ENCODE assay signal across 8 cellular contexts in the genomic region with DNA sequence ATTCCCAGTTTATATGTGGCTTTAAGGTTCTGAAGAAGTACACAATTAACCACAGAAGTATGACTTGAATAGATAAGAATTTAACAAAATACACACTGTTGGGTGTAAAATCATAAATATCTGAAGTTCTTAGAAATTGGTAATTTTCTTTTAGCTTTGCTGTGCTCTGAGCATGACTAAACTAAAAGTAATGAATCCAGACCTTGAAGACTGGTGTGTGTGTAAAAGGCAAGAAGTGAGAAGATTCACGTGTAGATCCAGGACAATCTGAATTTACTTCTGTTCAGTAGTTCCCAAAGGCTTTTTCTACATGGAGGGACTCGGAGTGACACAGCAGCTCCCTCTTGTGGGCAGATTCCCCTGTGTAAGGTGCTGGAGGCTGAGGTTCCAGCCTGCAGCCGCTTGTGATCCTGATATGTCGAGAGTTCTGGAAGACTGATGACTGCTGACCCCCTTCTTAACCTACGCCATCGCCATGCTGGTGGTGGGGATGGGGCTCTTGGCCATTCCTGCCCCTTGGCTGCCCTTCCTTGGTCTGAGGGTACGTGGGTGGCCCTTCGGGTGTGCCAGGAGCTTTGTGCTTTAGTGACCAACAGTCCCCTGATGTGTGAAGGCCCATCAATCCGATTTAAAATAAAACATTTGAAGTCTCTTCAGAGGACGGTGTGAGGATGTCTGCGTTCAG.
DNase-seq lines count a peak whose midpoint lies in the region; ATAC-seq and TF ChIP-seq lines count a peak whose summit lies in the region.

No MANE protein-coding gene starts in this region.

- TF ChIP-seq CTCF in SK-N-SH (IDR thresholded peaks at IDR 0.05), result peak; percentile 91
- peak; percentile 90 for TF ChIP-seq CTCF in psoas muscle (IDR thresholded peaks at IDR 0.05)

- 37% methylated on average over 9 of the region's 11 CpGs for WGBS in SK-N-SH (ENCODE audit: low lambda C conversion rate)
- WGBS in psoas muscle, 3 donors, result 29 to 40% (median 33%) methylated on average over 11 of the region's 11 CpGs

- intact Hi-C loops in cardiac septum (cut with DNase I) (loop anchor here (1.0 to 5.0 kb wide), 2 partner anchors 188 to 245 kb away; no protein-coding TSS in a partner anchor), psoas muscle (cut with DNase I) (loop anchor here (2.0 to 10.0 kb wide), 5 partner anchors 188 to 802 kb away; a partner anchor contains a TSS)

- H3K9me3 ChIP-seq in MG63, result no peaks in the 10 kb centered on the region
- H3K9me3 ChIP-seq in SK-N-SH, result no peaks in the 10 kb centered on the region
- H3K9me3 ChIP-seq in psoas muscle, result no peaks in the 10 kb centered on the region

- H4K20me1 ChIP-seq in SK-N-SH (ENCODE audit: insufficient read depth), result no peaks in the 10 kb centered on the region

- ATAC-seq in psoas muscle, result peak; percentile 54 to 68 (median 58)
- ATAC-seq in GM19452 (IDR thresholded peaks at IDR 0.05; ENCODE audit: unreplicated experiment), result no peak
- no peak for ATAC-seq in GM21381 (IDR thresholded peaks at IDR 0.05; ENCODE audit: unreplicated experiment)

- TF ChIP-seq RAD21 in SK-N-SH (IDR thresholded peaks at IDR 0.05; ENCODE audit: low read length), result peak; percentile 86

- H3K79me2 ChIP-seq in SK-N-SH (ENCODE audit: insufficient read depth), result no peaks in the 10 kb centered on the region

- H3K36me3 ChIP-seq in MG63 (no peaks in the 10 kb centered on the region), SK-N-SH (replicated peaks in 1 of 2; ENCODE audit: control insufficient read depth in 1 of 2, insufficient read depth in 2 of 2, low read length in 1 of 2) (no peaks in the 10 kb centered on the region), psoas muscle (ENCODE audit: insufficient read depth in 1 of 2, low read depth in 1 of 2) (no peaks in the 10 kb centered on the region)

- H3K27ac ChIP-seq in SK-N-SH (ENCODE audit: low read depth in 2 of 2, low read length in 1 of 2), result peak overlapping the region in 1 of 2 experiments; percentile 26; a peak in 2 of 4 replicates
- H3K27ac ChIP-seq in psoas muscle, result peak overlapping the region; percentile 71

- no peak overlapping the region for H3K9ac ChIP-seq in SK-N-SH

- no peaks in the 10 kb centered on the region for H3K9me2 ChIP-seq in SK-N-SH

- no peak overlapping the region for H3K4me3 ChIP-seq in MG63
- H3K4me3 ChIP-seq in SK-N-SH (ENCODE audit: low read depth in 2 of 2, low read length in 1 of 2), result no peak overlapping the region; a peak in 1 of 4 replicates
- H3K4me3 ChIP-seq in psoas muscle, result no peak overlapping the region

- peaks cover 4% of the 10 kb centered on the region for H3F3A ChIP-seq in SK-N-SH (replicated peaks; ENCODE audit: insufficient read depth)

- CTCF ChIA-PET in SK-N-SH (lab: Yijun Ruan, JAX), result interaction anchor here (0.6 to 8.8 kb wide), 92 partner anchors 9 to 673 kb away, joined by 3 to 357 read pairs (median 5); a partner anchor contains a TSS

- POLR2A ChIA-PET in SK-N-SH (lab: Yijun Ruan, JAX), result interaction anchor here (1.2 kb wide), 1 partner anchor 197 kb away, joined by 3 read pairs; a partner anchor contains a TSS

- peaks cover 0 to 6% of the 10 kb centered on the region in 2 experiments; a peak in 3 of 4 replicates for H3K4me1 ChIP-seq in SK-N-SH (ENCODE audit: control insufficient read depth in 1 of 2, insufficient read depth in 2 of 2, low read depth in 1 of 2, low read length in 1 of 2)
- peaks cover 45% of the 10 kb centered on the region for H3K4me1 ChIP-seq in psoas muscle

- peak; percentile 88 for DNase-seq in EH (ENCODE audit: low read depth)
- DNase-seq in MG63, result peak; percentile 75
- peak; percentile 90 for DNase-seq in SK-N-SH
- DNase-seq in activated naive CD8-positive, alpha-beta T cell treated with anti-CD3 and anti-CD28 coated beads, Interleukin-2, amount 50 U/mL, for 16 hours (ENCODE audit: low read depth, low spot score), result peak; percentile 13
- DNase-seq in cardiac septum (ENCODE audit: low spot score), result peak; percentile 89
- DNase-seq in psoas muscle, result peak; percentile 87 to 92

- H3K4me2 ChIP-seq in SK-N-SH, result no peak overlapping the region

- TF ChIP-seq EP300 in SK-N-SH (IDR thresholded peaks at IDR 0.05; ENCODE audit: borderline replicate concordance in 1 of 2, low read depth in 1 of 2, low read length in 1 of 2), result no peak

- no peak overlapping the region for H2AFZ ChIP-seq in SK-N-SH (ENCODE audit: low read depth)

- no peaks in the 10 kb centered on the region for H3K27me3 ChIP-seq in MG63
- H3K27me3 ChIP-seq in SK-N-SH (ENCODE audit: insufficient read depth), result no peaks in the 10 kb centered on the region
- no peaks in the 10 kb centered on the region for H3K27me3 ChIP-seq in psoas muscle (ENCODE audit: insufficient read depth in 3 of 3, low read length in 2 of 3)

TF ChIP-seq in SK-N-SH, 30 proteins besides CTCF, POLR2A, EP300 and RAD21:
- TF ChIP-seq MEF2A (IDR thresholded peaks at IDR 0.05; ENCODE audit: borderline replicate concordance, low read depth) (no peak), SIN3A (IDR thresholded peaks at IDR 0.05; ENCODE audit: borderline replicate concordance, low read depth, low read length) (peak; percentile 64; the same call in 1 of the 2 replicates), TCF12 (IDR thresholded peaks at IDR 0.05) (no peak), FOXJ3 (CRISPR knock-in tag; IDR thresholded peaks at IDR 0.05) (no peak), FOSL2 (IDR thresholded peaks at IDR 0.05; ENCODE audit: borderline replicate concordance, low read depth) (no peak), GATA2 (CRISPR knock-in tag; IDR thresholded peaks at IDR 0.05) (no peak), MXI1 (IDR thresholded peaks at IDR 0.05; ENCODE audit: low read depth, low read length) (peak; percentile 36; the same call in 1 of the 2 replicates), YY1 (IDR thresholded peaks at IDR 0.05; ENCODE audit: low read depth) (no peak), EZH2phosphoT487 (IDR thresholded peaks at IDR 0.05; ENCODE audit: borderline replicate concordance, low read depth) (no peak), SMC3 (IDR thresholded peaks at IDR 0.05; ENCODE audit: low read depth, low read length) (peak; percentile 75), RCOR1 (IDR thresholded peaks at IDR 0.05; ENCODE audit: low read length) (no peak)
- TF ChIP-seq, protein P1, sequence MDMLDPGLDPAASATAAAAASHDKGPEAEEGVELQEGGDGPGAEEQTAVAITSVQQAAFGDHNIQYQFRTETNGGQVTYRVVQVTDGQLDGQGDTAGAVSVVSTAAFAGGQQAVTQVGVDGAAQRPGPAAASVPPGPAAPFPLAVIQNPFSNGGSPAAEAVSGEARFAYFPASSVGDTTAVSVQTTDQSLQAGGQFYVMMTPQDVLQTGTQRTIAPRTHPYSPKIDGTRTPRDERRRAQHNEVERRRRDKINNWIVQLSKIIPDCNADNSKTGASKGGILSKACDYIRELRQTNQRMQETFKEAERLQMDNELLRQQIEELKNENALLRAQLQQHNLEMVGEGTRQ (IDR thresholded peaks at IDR 0.05; ENCODE audit: borderline replicate concordance, low read depth, low read length), result no peak
TF ChIP-seq in SK-N-SH: peak in this region for 3.

Comparison
In these comparisons a context has a peak if more than half of its experiments do, and no peak if none do; other contexts are left out.
1. DNase-seq: peak in every context shown above with its lines; median percentile 90 in SK-N-SH; 90 in psoas muscle; 89 in cardiac septum; 88 in EH; 75 in MG63; 13 in activated naive CD8-positive, alpha-beta T cell treated with anti-CD3 and anti-CD28 coated beads, Interleukin-2, amount 50 U/mL, for 16 hours.
2. ATAC-seq: peak in psoas muscle (4 of 4); none in GM19452 (single experiment) and GM21381 (single experiment).